In the genomic region with DNA sequence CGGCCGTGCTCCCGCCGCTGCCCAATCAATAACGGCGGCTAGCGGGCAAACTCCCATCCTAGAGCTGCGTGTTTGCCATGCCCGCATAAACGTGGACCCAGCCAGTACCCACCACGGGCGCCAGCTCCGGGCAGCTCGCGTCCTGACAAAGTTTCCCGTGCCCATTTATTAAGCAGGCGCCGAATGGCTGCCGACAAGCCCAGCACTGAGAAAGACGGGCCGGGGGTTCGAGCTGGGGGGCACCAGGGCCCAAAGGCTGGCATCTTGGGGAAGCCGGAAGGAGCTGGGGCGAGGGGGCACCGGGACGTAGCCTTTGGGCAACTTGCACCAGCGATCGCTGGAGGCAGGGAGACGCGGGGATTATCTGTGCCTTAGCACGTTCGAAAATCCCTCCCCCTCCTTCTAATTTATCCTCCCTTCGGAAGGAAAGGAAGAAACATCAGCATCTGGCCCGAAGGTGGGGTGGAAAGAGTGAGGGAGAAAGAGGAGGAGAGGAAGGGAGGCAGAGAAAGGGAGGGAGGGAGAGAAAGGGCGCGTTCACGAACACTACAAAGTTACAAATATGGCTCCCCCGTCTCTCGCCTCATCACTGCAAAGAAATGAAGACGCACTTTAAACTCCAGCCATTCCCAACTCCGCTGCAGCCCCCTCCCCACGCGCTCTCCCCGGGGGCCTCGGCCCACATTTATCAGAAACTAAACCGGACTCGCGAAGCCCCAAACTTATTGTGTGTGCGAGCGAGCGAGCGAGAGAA, we compare ENCODE assay signal across 1 cellular context.
TF ChIP-seq lines count a peak whose summit lies in the region.

No MANE protein-coding gene starts in this region.

TF ChIP-seq in K562, 482 proteins besides CTCF, POLR2A, EP300 and RAD21 (continued from another document and continues in another):
- TF ChIP-seq, protein P1, sequence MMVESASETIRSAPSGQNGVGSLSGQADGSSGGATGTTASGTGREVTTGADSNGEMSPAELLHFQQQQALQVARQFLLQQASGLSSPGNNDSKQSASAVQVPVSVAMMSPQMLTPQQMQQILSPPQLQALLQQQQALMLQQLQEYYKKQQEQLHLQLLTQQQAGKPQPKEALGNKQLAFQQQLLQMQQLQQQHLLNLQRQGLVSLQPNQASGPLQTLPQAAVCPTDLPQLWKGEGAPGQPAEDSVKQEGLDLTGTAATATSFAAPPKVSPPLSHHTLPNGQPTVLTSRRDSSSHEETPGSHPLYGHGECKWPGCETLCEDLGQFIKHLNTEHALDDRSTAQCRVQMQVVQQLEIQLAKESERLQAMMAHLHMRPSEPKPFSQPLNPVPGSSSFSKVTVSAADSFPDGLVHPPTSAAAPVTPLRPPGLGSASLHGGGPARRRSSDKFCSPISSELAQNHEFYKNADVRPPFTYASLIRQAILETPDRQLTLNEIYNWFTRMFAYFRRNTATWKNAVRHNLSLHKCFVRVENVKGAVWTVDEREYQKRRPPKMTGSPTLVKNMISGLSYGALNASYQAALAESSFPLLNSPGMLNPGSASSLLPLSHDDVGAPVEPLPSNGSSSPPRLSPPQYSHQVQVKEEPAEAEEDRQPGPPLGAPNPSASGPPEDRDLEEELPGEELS (CRISPR knock-in tag; IDR thresholded peaks at IDR 0.05; ENCODE audit: borderline replicate concordance), result no peak
- no peak for TF ChIP-seq ZNF696 (CRISPR knock-in tag; conservative IDR thresholded peaks at IDR 0.05)
- TF ChIP-seq SMAD1 (IDR thresholded peaks at IDR 0.05; ENCODE audit: low read depth, low read length, partially characterized antibody), result no peak
- TF ChIP-seq, protein P2, sequence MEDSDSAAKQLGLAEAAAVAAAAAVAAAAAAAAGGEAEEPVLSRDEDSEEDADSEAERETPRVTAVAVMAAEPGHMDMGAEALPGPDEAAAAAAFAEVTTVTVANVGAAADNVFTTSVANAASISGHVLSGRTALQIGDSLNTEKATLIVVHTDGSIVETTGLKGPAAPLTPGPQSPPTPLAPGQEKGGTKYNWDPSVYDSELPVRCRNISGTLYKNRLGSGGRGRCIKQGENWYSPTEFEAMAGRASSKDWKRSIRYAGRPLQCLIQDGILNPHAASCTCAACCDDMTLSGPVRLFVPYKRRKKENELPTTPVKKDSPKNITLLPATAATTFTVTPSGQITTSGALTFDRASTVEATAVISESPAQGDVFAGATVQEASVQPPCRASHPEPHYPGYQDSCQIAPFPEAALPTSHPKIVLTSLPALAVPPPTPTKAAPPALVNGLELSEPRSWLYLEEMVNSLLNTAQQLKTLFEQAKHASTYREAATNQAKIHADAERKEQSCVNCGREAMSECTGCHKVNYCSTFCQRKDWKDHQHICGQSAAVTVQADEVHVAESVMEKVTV (CRISPR knock-in tag; IDR thresholded peaks at IDR 0.05), result no peak
- TF ChIP-seq PTRF (tag; IDR thresholded peaks at IDR 0.05), result no peak
- no peak for TF ChIP-seq DPF2 (IDR thresholded peaks at IDR 0.05)
- TF ChIP-seq, protein P3, sequence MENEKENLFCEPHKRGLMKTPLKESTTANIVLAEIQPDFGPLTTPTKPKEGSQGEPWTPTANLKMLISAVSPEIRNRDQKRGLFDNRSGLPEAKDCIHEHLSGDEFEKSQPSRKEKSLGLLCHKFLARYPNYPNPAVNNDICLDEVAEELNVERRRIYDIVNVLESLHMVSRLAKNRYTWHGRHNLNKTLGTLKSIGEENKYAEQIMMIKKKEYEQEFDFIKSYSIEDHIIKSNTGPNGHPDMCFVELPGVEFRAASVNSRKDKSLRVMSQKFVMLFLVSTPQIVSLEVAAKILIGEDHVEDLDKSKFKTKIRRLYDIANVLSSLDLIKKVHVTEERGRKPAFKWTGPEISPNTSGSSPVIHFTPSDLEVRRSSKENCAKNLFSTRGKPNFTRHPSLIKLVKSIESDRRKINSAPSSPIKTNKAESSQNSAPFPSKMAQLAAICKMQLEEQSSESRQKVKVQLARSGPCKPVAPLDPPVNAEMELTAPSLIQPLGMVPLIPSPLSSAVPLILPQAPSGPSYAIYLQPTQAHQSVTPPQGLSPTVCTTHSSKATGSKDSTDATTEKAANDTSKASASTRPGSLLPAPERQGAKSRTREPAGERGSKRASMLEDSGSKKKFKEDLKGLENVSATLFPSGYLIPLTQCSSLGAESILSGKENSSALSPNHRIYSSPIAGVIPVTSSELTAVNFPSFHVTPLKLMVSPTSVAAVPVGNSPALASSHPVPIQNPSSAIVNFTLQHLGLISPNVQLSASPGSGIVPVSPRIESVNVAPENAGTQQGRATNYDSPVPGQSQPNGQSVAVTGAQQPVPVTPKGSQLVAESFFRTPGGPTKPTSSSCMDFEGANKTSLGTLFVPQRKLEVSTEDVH (IDR thresholded peaks at IDR 0.05; ENCODE audit: low read depth, partially characterized antibody), result no peak
- no peak for TF ChIP-seq NFYB (IDR thresholded peaks at IDR 0.05; ENCODE audit: extremely low read depth, insufficient read length)
- no peak for TF ChIP-seq EWSR1 (IDR thresholded peaks at IDR 0.05; ENCODE audit: borderline replicate concordance, low read depth, partially characterized antibody)
- TF ChIP-seq, protein P4, sequence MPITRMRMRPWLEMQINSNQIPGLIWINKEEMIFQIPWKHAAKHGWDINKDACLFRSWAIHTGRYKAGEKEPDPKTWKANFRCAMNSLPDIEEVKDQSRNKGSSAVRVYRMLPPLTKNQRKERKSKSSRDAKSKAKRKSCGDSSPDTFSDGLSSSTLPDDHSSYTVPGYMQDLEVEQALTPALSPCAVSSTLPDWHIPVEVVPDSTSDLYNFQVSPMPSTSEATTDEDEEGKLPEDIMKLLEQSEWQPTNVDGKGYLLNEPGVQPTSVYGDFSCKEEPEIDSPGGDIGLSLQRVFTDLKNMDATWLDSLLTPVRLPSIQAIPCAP (CRISPR knock-in tag; IDR thresholded peaks at IDR 0.05; ENCODE audit: borderline replicate concordance), result no peak
- TF ChIP-seq HNRNPH1 (optimal IDR thresholded peaks at IDR 0.05; ENCODE audit: low read depth, low read length), result no peak
- no peak for TF ChIP-seq SMAD2 (IDR thresholded peaks at IDR 0.05; ENCODE audit: low read depth, low read length)
- TF ChIP-seq CBFA2T3 (IDR thresholded peaks at IDR 0.05), result peak; percentile 43
- TF ChIP-seq MCM5 (IDR thresholded peaks at IDR 0.05; ENCODE audit: low read depth), result no peak
- TF ChIP-seq KDM1A (IDR thresholded peaks at IDR 0.05), result no peak
- no peak; the same call in 1 of the 2 replicates for TF ChIP-seq MYNN (IDR thresholded peaks at IDR 0.05)
- no peak for TF ChIP-seq MYNN (CRISPR knock-in tag; IDR thresholded peaks at IDR 0.05)
- no peak for TF ChIP-seq POLR3G (IDR thresholded peaks at IDR 0.05; ENCODE audit: extremely low read depth, insufficient read length, insufficient replicate concordance)
- no peak for TF ChIP-seq NCOA2 (IDR thresholded peaks at IDR 0.05; ENCODE audit: partially characterized antibody in 2 of 2)
- TF ChIP-seq, protein P5, sequence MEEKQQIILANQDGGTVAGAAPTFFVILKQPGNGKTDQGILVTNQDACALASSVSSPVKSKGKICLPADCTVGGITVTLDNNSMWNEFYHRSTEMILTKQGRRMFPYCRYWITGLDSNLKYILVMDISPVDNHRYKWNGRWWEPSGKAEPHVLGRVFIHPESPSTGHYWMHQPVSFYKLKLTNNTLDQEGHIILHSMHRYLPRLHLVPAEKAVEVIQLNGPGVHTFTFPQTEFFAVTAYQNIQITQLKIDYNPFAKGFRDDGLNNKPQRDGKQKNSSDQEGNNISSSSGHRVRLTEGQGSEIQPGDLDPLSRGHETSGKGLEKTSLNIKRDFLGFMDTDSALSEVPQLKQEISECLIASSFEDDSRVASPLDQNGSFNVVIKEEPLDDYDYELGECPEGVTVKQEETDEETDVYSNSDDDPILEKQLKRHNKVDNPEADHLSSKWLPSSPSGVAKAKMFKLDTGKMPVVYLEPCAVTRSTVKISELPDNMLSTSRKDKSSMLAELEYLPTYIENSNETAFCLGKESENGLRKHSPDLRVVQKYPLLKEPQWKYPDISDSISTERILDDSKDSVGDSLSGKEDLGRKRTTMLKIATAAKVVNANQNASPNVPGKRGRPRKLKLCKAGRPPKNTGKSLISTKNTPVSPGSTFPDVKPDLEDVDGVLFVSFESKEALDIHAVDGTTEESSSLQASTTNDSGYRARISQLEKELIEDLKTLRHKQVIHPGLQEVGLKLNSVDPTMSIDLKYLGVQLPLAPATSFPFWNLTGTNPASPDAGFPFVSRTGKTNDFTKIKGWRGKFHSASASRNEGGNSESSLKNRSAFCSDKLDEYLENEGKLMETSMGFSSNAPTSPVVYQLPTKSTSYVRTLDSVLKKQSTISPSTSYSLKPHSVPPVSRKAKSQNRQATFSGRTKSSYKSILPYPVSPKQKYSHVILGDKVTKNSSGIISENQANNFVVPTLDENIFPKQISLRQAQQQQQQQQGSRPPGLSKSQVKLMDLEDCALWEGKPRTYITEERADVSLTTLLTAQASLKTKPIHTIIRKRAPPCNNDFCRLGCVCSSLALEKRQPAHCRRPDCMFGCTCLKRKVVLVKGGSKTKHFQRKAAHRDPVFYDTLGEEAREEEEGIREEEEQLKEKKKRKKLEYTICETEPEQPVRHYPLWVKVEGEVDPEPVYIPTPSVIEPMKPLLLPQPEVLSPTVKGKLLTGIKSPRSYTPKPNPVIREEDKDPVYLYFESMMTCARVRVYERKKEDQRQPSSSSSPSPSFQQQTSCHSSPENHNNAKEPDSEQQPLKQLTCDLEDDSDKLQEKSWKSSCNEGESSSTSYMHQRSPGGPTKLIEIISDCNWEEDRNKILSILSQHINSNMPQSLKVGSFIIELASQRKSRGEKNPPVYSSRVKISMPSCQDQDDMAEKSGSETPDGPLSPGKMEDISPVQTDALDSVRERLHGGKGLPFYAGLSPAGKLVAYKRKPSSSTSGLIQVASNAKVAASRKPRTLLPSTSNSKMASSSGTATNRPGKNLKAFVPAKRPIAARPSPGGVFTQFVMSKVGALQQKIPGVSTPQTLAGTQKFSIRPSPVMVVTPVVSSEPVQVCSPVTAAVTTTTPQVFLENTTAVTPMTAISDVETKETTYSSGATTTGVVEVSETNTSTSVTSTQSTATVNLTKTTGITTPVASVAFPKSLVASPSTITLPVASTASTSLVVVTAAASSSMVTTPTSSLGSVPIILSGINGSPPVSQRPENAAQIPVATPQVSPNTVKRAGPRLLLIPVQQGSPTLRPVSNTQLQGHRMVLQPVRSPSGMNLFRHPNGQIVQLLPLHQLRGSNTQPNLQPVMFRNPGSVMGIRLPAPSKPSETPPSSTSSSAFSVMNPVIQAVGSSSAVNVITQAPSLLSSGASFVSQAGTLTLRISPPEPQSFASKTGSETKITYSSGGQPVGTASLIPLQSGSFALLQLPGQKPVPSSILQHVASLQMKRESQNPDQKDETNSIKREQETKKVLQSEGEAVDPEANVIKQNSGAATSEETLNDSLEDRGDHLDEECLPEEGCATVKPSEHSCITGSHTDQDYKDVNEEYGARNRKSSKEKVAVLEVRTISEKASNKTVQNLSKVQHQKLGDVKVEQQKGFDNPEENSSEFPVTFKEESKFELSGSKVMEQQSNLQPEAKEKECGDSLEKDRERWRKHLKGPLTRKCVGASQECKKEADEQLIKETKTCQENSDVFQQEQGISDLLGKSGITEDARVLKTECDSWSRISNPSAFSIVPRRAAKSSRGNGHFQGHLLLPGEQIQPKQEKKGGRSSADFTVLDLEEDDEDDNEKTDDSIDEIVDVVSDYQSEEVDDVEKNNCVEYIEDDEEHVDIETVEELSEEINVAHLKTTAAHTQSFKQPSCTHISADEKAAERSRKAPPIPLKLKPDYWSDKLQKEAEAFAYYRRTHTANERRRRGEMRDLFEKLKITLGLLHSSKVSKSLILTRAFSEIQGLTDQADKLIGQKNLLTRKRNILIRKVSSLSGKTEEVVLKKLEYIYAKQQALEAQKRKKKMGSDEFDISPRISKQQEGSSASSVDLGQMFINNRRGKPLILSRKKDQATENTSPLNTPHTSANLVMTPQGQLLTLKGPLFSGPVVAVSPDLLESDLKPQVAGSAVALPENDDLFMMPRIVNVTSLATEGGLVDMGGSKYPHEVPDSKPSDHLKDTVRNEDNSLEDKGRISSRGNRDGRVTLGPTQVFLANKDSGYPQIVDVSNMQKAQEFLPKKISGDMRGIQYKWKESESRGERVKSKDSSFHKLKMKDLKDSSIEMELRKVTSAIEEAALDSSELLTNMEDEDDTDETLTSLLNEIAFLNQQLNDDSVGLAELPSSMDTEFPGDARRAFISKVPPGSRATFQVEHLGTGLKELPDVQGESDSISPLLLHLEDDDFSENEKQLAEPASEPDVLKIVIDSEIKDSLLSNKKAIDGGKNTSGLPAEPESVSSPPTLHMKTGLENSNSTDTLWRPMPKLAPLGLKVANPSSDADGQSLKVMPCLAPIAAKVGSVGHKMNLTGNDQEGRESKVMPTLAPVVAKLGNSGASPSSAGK (IDR thresholded peaks at IDR 0.05), result no peak
- TF ChIP-seq SRSF9 (IDR thresholded peaks at IDR 0.05; ENCODE audit: borderline replicate concordance, low read depth, low read length), result no peak
- TF ChIP-seq YY1 (IDR thresholded peaks at IDR 0.05; ENCODE audit: borderline replicate concordance in 1 of 3, control insufficient read depth in 1 of 3, extremely low read depth in 1 of 3, insufficient read depth in 3 of 3, insufficient read length in 1 of 3, insufficient replicate concordance in 2 of 3, low read depth in 1 of 3, low read length in 2 of 3), result peak in 2 of 3 experiments; percentile 45 to 71
- no peak for TF ChIP-seq GABPA (tag; conservative IDR thresholded peaks at IDR 0.05; ENCODE audit: low read depth)
- TF ChIP-seq POLR3A (IDR thresholded peaks at IDR 0.05; ENCODE audit: borderline replicate concordance, extremely low read depth, insufficient read depth, insufficient read length), result no peak
- TF ChIP-seq, protein P6, sequence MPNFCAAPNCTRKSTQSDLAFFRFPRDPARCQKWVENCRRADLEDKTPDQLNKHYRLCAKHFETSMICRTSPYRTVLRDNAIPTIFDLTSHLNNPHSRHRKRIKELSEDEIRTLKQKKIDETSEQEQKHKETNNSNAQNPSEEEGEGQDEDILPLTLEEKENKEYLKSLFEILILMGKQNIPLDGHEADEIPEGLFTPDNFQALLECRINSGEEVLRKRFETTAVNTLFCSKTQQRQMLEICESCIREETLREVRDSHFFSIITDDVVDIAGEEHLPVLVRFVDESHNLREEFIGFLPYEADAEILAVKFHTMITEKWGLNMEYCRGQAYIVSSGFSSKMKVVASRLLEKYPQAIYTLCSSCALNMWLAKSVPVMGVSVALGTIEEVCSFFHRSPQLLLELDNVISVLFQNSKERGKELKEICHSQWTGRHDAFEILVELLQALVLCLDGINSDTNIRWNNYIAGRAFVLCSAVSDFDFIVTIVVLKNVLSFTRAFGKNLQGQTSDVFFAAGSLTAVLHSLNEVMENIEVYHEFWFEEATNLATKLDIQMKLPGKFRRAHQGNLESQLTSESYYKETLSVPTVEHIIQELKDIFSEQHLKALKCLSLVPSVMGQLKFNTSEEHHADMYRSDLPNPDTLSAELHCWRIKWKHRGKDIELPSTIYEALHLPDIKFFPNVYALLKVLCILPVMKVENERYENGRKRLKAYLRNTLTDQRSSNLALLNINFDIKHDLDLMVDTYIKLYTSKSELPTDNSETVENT (CRISPR knock-in tag; IDR thresholded peaks at IDR 0.05), result no peak
- 0 out of 2 replicates have a peak, but pooled peaks have one; percentile 26 for TF ChIP-seq ZNF76 (CRISPR knock-in tag; IDR thresholded peaks at IDR 0.05; ENCODE audit: borderline replicate concordance)
- no peak for TF ChIP-seq PML (IDR thresholded peaks at IDR 0.05; ENCODE audit: low read length)
- no peak for TF ChIP-seq GABPB1 (CRISPR knock-in tag; IDR thresholded peaks at IDR 0.05)
